ENCODE assay signal across 12 cellular contexts in the genomic region with DNA sequence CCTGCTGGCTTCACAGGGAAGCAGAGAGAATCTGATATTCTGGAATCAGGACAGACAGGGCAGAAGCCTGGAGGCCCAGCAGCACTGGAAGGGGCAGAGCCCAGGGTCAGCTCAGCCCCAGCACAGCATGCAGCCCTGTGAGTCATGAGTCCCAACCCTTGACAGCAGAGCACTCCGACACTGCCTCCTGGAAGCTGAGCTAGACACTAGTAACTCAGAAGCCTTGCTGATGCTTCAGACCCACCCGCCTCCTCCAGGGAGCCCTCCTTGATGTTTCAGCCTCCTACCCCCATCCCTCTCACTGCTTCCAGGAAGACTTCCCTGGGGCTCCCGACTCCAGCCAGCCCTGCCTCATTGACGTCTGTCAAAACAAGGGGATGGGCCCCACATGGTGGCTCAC. TPM values are rescaled to one million over a fixed set of nuclear protein-coding genes. Genes with fewer than 3 reads are reported as not detected.
DNase-seq lines count a peak whose midpoint lies in the region; ATAC-seq and TF ChIP-seq lines count a peak whose summit lies in the region.
"Had no signal": no experiment of that assay in that cellular context is flagged by ENCODE, and none has a peak within 500 bp of the region (broad histone marks: within the 10 kb centered on the region; RNA-seq: fewer than 3 reads in every experiment).

No MANE protein-coding gene starts in this region.

- H3K4me1 Mint-ChIP-seq in stimulated activated naive CD8-positive, alpha-beta T cell treated with anti-CD3 and anti-CD28 coated beads, Interleukin-15, Interleukin-2, amounts not matched to agents 100 ng/mL and 50 ng/mL, for 24 hours (ENCODE audit: low read depth) = peaks cover 24% of the 10 kb centered on the region
- peaks cover 22% of the 10 kb centered on the region for H3K4me1 Mint-ChIP-seq in activated T-helper 1 cell treated with anti-CD3 and anti-CD28 coated beads, Interleukin-12 subunit alpha, Interleukin-12 subunit beta, Interleukin-2, Interleukin-4 antibody, amounts not matched to agents 30 ng/mL and 10 ng/mL and 1 ng/mL, durations not matched to agents 14 hours and 24 hours and 36 hours (ENCODE audit: low read depth)
- peaks cover 37% of the 10 kb centered on the region for H3K4me1 Mint-ChIP-seq in glutamatergic neuron (ENCODE audit: low read depth, unreplicated experiment)

- peaks cover 58% of the 10 kb centered on the region for H3K4me1 ChIP-seq in vagina

- no peak for ATAC-seq in stimulated activated naive CD8-positive, alpha-beta T cell treated with anti-CD3 and anti-CD28 coated beads, Interleukin-15, Interleukin-2, amounts not matched to agents 100 U/mL and 50 U/mL, for 24 hours
- ATAC-seq: psoas muscle had no signal

- H3K27me3 ChIP-seq in vagina = no peaks in the 10 kb centered on the region
- H3K27me3 ChIP-seq: BE2C had no signal

- TF ChIP-seq POLR2A in vagina (IDR thresholded peaks at IDR 0.05) (no peak), erythroblast (IDR thresholded peaks at IDR 0.05; ENCODE audit: low read length) (no peak)

- no peaks in the 10 kb centered on the region for H3K27me3 Mint-ChIP-seq in stimulated activated naive CD8-positive, alpha-beta T cell treated with anti-CD3 and anti-CD28 coated beads, Interleukin-15, Interleukin-2, amounts not matched to agents 100 ng/mL and 50 ng/mL, for 24 hours
- H3K27me3 Mint-ChIP-seq in activated T-helper 1 cell treated with anti-CD3 and anti-CD28 coated beads, Interleukin-12 subunit alpha, Interleukin-12 subunit beta, Interleukin-2, Interleukin-4 antibody, amounts not matched to agents 30 ng/mL and 10 ng/mL and 1 ng/mL, durations not matched to agents 14 hours and 24 hours and 36 hours (ENCODE audit: insufficient read depth) = no peaks in the 10 kb centered on the region
- H3K27me3 Mint-ChIP-seq in glutamatergic neuron (ENCODE audit: unreplicated experiment) = peaks cover 6% of the 10 kb centered on the region
- H3K27me3 Mint-ChIP-seq: activated B cell treated with CpG ODN at 0.5 μM for 24 hours had no signal

- no peak for DNase-seq in stimulated activated naive CD8-positive, alpha-beta T cell treated with anti-CD3 and anti-CD28 coated beads, Interleukin-15, Interleukin-2, amounts not matched to agents 100 U/mL and 50 U/mL, for 24 hours
- DNase-seq in activated T-helper 1 cell treated with anti-CD3 and anti-CD28 coated beads, Interleukin-12 subunit alpha, Interleukin-12 subunit beta, Interleukin-2, Interleukin-4 antibody, amounts not matched to agents 30 ng/mL and 10 ng/mL and 1 ng/mL, durations not matched to agents 14 hours and 24 hours and 36 hours (ENCODE audit: low spot score) = no peak
- DNase-seq in glutamatergic neuron = no peak
- DNase-seq in vagina (ENCODE audit: extremely low spot score in 2 of 2) = no peak
- no peak for DNase-seq in activated T-cell treated with anti-CD3 and anti-CD28 coated beads, Interleukin-2, amount 50 U/mL, for 48 hours
- DNase-seq in NCI-H2171 (lab: John Stamatoyannopoulos, UW) = no peak
- DNase-seq in erythroblast (lab: John Stamatoyannopoulos, UW) = no peak
- DNase-seq: activated B cell treated with CpG ODN at 0.5 μM for 24 hours, BE2C, NCI-H2081, psoas muscle had no signal

- H3K4me3 ChIP-seq in vagina = no peak overlapping the region
- H3K4me3 ChIP-seq: psoas muscle had no signal

- TF ChIP-seq CTCF in glutamatergic neuron (IDR thresholded peaks at IDR 0.05; ENCODE audit: partially characterized antibody, unreplicated experiment) (no peak), vagina (IDR thresholded peaks at IDR 0.05) (no peak)

- H3K9me3 ChIP-seq in vagina = no peaks in the 10 kb centered on the region
- H3K9me3 ChIP-seq: BE2C, psoas muscle had no signal

- H3K4me3 Mint-ChIP-seq in stimulated activated naive CD8-positive, alpha-beta T cell treated with anti-CD3 and anti-CD28 coated beads, Interleukin-15, Interleukin-2, amounts not matched to agents 100 ng/mL and 50 ng/mL, for 24 hours = no peak overlapping the region
- no peak overlapping the region for H3K4me3 Mint-ChIP-seq in activated T-helper 1 cell treated with anti-CD3 and anti-CD28 coated beads, Interleukin-12 subunit alpha, Interleukin-12 subunit beta, Interleukin-2, Interleukin-4 antibody, amounts not matched to agents 30 ng/mL and 10 ng/mL and 1 ng/mL, durations not matched to agents 14 hours and 24 hours and 36 hours
- H3K4me3 Mint-ChIP-seq in glutamatergic neuron (ENCODE audit: unreplicated experiment) = no peak overlapping the region
- H3K4me3 Mint-ChIP-seq: activated B cell treated with CpG ODN at 0.5 μM for 24 hours had no signal

- peak overlapping the region; percentile 72 for H3K27ac Mint-ChIP-seq in stimulated activated naive CD8-positive, alpha-beta T cell treated with anti-CD3 and anti-CD28 coated beads, Interleukin-15, Interleukin-2, amounts not matched to agents 100 ng/mL and 50 ng/mL, for 24 hours
- H3K27ac Mint-ChIP-seq in activated T-helper 1 cell treated with anti-CD3 and anti-CD28 coated beads, Interleukin-12 subunit alpha, Interleukin-12 subunit beta, Interleukin-2, Interleukin-4 antibody, amounts not matched to agents 30 ng/mL and 10 ng/mL and 1 ng/mL, durations not matched to agents 14 hours and 24 hours and 36 hours = peak overlapping the region; percentile 61
- peak overlapping the region; percentile 55 for H3K27ac Mint-ChIP-seq in glutamatergic neuron (ENCODE audit: unreplicated experiment)
- H3K27ac Mint-ChIP-seq: activated B cell treated with CpG ODN at 0.5 μM for 24 hours had no signal

- H3K36me3 ChIP-seq in vagina = peaks cover 0 to 30% of the 10 kb centered on the region in 2 donors

- H3K36me3 Mint-ChIP-seq in stimulated activated naive CD8-positive, alpha-beta T cell treated with anti-CD3 and anti-CD28 coated beads, Interleukin-15, Interleukin-2, amounts not matched to agents 100 ng/mL and 50 ng/mL, for 24 hours (ENCODE audit: low read depth) = no peaks in the 10 kb centered on the region
- H3K36me3 Mint-ChIP-seq in activated T-helper 1 cell treated with anti-CD3 and anti-CD28 coated beads, Interleukin-12 subunit alpha, Interleukin-12 subunit beta, Interleukin-2, Interleukin-4 antibody, amounts not matched to agents 30 ng/mL and 10 ng/mL and 1 ng/mL, durations not matched to agents 14 hours and 24 hours and 36 hours (ENCODE audit: low read depth) = peaks cover 2% of the 10 kb centered on the region
- H3K36me3 Mint-ChIP-seq in glutamatergic neuron (ENCODE audit: unreplicated experiment) = no peaks in the 10 kb centered on the region

- H3K9me3 Mint-ChIP-seq in stimulated activated naive CD8-positive, alpha-beta T cell treated with anti-CD3 and anti-CD28 coated beads, Interleukin-15, Interleukin-2, amounts not matched to agents 100 ng/mL and 50 ng/mL, for 24 hours = no peaks in the 10 kb centered on the region
- H3K9me3 Mint-ChIP-seq in activated T-helper 1 cell treated with anti-CD3 and anti-CD28 coated beads, Interleukin-12 subunit alpha, Interleukin-12 subunit beta, Interleukin-2, Interleukin-4 antibody, amounts not matched to agents 30 ng/mL and 10 ng/mL and 1 ng/mL, durations not matched to agents 14 hours and 24 hours and 36 hours = no peaks in the 10 kb centered on the region
- no peaks in the 10 kb centered on the region for H3K9me3 Mint-ChIP-seq in glutamatergic neuron (ENCODE audit: unreplicated experiment)
- H3K9me3 Mint-ChIP-seq: activated B cell treated with CpG ODN at 0.5 μM for 24 hours had no signal

- intact Hi-C loops in activated T-helper 1 cell treated with anti-CD3 and anti-CD28 coated beads, Interleukin-12 subunit alpha, Interleukin-12 subunit beta, Interleukin-2, Interleukin-4 antibody, amounts not matched to agents 30 ng/mL and 10 ng/mL and 1 ng/mL, durations not matched to agents 14 hours and 24 hours and 36 hours (cut with micrococcal nuclease) = no loop called here
- intact Hi-C loops in vagina (cut with DNase I) = no loop called here

- H3K27ac ChIP-seq in vagina = peak overlapping the region; percentile 96
- H3K27ac ChIP-seq: psoas muscle had no signal

RNA-seq across cellular contexts. Expression of a gene that starts 6.9 kb away (rescaled TPM):
- 6.1 and 7.8 TPM in 2 replicates for total RNA-seq in activated T-helper 1 cell treated with anti-CD3 and anti-CD28 coated beads, Interleukin-12 subunit alpha, Interleukin-12 subunit beta, Interleukin-2, Interleukin-4 antibody, amounts not matched to agents 30 ng/mL and 10 ng/mL and 1 ng/mL, durations not matched to agents 14 hours and 24 hours and 36 hours
- total RNA-seq in glutamatergic neuron (ENCODE audit: unreplicated experiment) (41.3 TPM), vagina (12.0 TPM)

RNA-seq across cellular contexts. Expression of a gene that starts 30.3 kb away (rescaled TPM):
- total RNA-seq in activated T-helper 1 cell treated with anti-CD3 and anti-CD28 coated beads, Interleukin-12 subunit alpha, Interleukin-12 subunit beta, Interleukin-2, Interleukin-4 antibody, amounts not matched to agents 30 ng/mL and 10 ng/mL and 1 ng/mL, durations not matched to agents 14 hours and 24 hours and 36 hours = 0.13 and 0.34 TPM in 2 replicates
- 2.1 TPM for total RNA-seq in glutamatergic neuron (ENCODE audit: unreplicated experiment)
- 4.2 TPM for total RNA-seq in vagina

RNA-seq across cellular contexts. Expression of a gene that starts 39.9 kb away (rescaled TPM):
- 54.2 and 56.0 TPM in 2 replicates for total RNA-seq in activated T-helper 1 cell treated with anti-CD3 and anti-CD28 coated beads, Interleukin-12 subunit alpha, Interleukin-12 subunit beta, Interleukin-2, Interleukin-4 antibody, amounts not matched to agents 30 ng/mL and 10 ng/mL and 1 ng/mL, durations not matched to agents 14 hours and 24 hours and 36 hours
- 133 TPM for total RNA-seq in glutamatergic neuron (ENCODE audit: unreplicated experiment)
- 20.6 TPM for total RNA-seq in vagina
